7 cellular contexts compared by ENCODE assay signal in the genomic region with DNA sequence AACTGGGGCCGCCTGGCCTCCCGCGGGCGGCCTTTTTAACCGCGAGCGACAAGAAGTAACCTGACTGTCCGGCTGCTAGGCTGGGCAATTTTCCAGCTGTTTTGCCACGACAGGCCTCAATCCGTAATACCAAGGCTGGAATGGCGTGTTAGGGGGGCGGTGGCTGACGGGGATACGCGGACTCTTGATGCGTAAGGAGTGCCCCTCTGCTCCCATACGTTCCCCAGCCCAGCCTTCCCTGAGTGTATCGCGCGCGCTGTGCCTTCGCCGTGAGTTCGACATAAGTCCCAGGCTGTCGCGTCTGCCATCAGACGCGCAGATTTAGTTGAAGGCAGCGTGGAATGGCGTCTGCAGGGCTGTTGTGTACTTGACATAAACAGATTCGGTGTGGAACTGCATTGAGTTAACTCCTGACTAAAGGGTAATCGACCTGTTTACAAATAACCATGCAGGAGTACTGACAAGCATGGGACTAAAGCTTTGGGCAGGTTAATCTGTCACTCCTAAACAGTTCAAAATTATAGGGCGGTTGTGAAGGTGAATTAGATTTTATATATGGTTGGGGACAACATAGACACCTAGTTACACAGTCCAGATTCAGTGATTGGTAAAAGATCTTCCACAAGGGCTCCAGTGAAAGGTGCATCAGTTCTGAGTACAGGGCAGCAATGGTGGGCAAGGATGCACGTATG. TPM values are rescaled to one million over a fixed set of nuclear protein-coding genes. Genes with fewer than 3 reads are reported as not detected.
DNase-seq lines count a peak whose midpoint lies in the region; ATAC-seq and TF ChIP-seq lines count a peak whose summit lies in the region.

No MANE protein-coding gene starts in this region.

- H3K4me1 Mint-ChIP-seq in activated naive CD4-positive, alpha-beta T cell treated with anti-CD3 and anti-CD28 coated beads, Interleukin-2, amount 10 ng/mL, durations not matched to agents 7 days and 5 days: peaks cover 27% of the 10 kb centered on the region
- H3K4me1 Mint-ChIP-seq in CD14-positive monocyte: peaks cover 24% of the 10 kb centered on the region

- H2AFZ ChIP-seq in PC-3 (ENCODE audit: low read length) (no peak overlapping the region), parathyroid adenoma (peak overlapping the region; percentile 83)

- H3K4me3 Mint-ChIP-seq in activated naive CD4-positive, alpha-beta T cell treated with anti-CD3 and anti-CD28 coated beads, Interleukin-2, amount 10 ng/mL, durations not matched to agents 7 days and 5 days: no peak overlapping the region
- no peak overlapping the region for H3K4me3 Mint-ChIP-seq in CD14-positive monocyte

- CTCF ChIA-PET in PC-3 (lab: Charles Lee): interaction anchor here (1.6 kb wide), 1 partner anchor 135 kb away, joined by 14 read pairs; no protein-coding TSS in a partner anchor
- CTCF ChIA-PET in activated naive CD4-positive, alpha-beta T cell treated with anti-CD3 and anti-CD28 coated beads, Interleukin-2, amount 10 ng/mL, durations not matched to agents 7 days and 5 days (lab: Charles Lee): interaction anchor here (1.1 to 6.0 kb wide), 5 partner anchors 12 to 135 kb away, joined by 3 to 25 read pairs (median 4); no protein-coding TSS in a partner anchor

- no peak overlapping the region for H3K27ac Mint-ChIP-seq in activated naive CD4-positive, alpha-beta T cell treated with anti-CD3 and anti-CD28 coated beads, Interleukin-2, amount 10 ng/mL, durations not matched to agents 7 days and 5 days
- no peak overlapping the region for H3K27ac Mint-ChIP-seq in CD14-positive monocyte

- ATAC-seq in GM18511 (IDR thresholded peaks at IDR 0.05; ENCODE audit: unreplicated experiment) (peak; percentile 28), HG03159 (IDR thresholded peaks at IDR 0.05; ENCODE audit: unreplicated experiment) (peak; percentile 4), PC-3 (peak; percentile 11)

- H3K4me2 ChIP-seq in PC-3 (ENCODE audit: low read length) (peak overlapping the region; percentile 86), parathyroid adenoma (ENCODE audit: low read length) (peak overlapping the region; percentile 87)

- H4K20me1 ChIP-seq in PC-3 (ENCODE audit: low read length): 0 out of 2 replicates have a peak, but pooled peaks cover 4% of the 10 kb centered on the region

- H3K4me1 ChIP-seq in PC-3 (ENCODE audit: insufficient read depth, low read length) (peaks cover 15% of the 10 kb centered on the region), parathyroid adenoma (peaks cover 20% of the 10 kb centered on the region)

- TF ChIP-seq CTCF in PC-3 (conservative IDR thresholded peaks at IDR 0.05; ENCODE audit: low read depth, low read length): no peak
- TF ChIP-seq CTCF in parathyroid adenoma (IDR thresholded peaks at IDR 0.05): no peak
- no peak for TF ChIP-seq CTCF in CD14-positive monocyte (IDR thresholded peaks at IDR 0.05)

- H3K9me3 ChIP-seq in PC-3 (ENCODE audit: low read length) (no peaks in the 10 kb centered on the region), parathyroid adenoma (ENCODE audit: control insufficient read depth, low read length) (no peaks in the 10 kb centered on the region)

- H3K9me3 Mint-ChIP-seq in activated naive CD4-positive, alpha-beta T cell treated with anti-CD3 and anti-CD28 coated beads, Interleukin-2, amount 10 ng/mL, durations not matched to agents 7 days and 5 days: no peaks in the 10 kb centered on the region
- no peaks in the 10 kb centered on the region for H3K9me3 Mint-ChIP-seq in CD14-positive monocyte

- H3K27me3 ChIP-seq in PC-3 (ENCODE audit: low read length) (no peaks in the 10 kb centered on the region), parathyroid adenoma (ENCODE audit: control insufficient read depth, insufficient read depth, low read length) (no peaks in the 10 kb centered on the region)

- no TSS peak for BruUV-seq in PC-3 (replicated peaks; lab: Mats Ljungman, UMichigan)

- H3K36me3 Mint-ChIP-seq in activated naive CD4-positive, alpha-beta T cell treated with anti-CD3 and anti-CD28 coated beads, Interleukin-2, amount 10 ng/mL, durations not matched to agents 7 days and 5 days: peaks cover 22% of the 10 kb centered on the region
- H3K36me3 Mint-ChIP-seq in CD14-positive monocyte: peaks cover 12 to 19% of the 10 kb centered on the region in 2 donors

- intact Hi-C loops in PC-3 (cut with micrococcal nuclease) (loop anchor here (5.0 kb wide), 1 partner anchor 116 kb away; a partner anchor contains a TSS), CD14-positive monocyte (cut with micrococcal nuclease) (loop anchor here in 1 of 2 donors (5.0 kb wide), 3 partner anchors 36 to 136 kb away; a partner anchor contains a TSS)

- POLR2A ChIA-PET in PC-3 (lab: Charles Lee; ENCODE audit: unreplicated experiment): no interaction called here

- H3K4me3 ChIP-seq in PC-3 (ENCODE audit: low read length): peak overlapping the region; percentile 81
- peak overlapping the region; percentile 84 for H3K4me3 ChIP-seq in parathyroid adenoma (ENCODE audit: low read depth, low read length)

- H3K36me3 ChIP-seq in PC-3 (ENCODE audit: low read depth, low read length): peaks cover 10% of the 10 kb centered on the region
- no peaks in the 10 kb centered on the region for H3K36me3 ChIP-seq in parathyroid adenoma (ENCODE audit: control insufficient read depth, insufficient read depth, low read length)

- peaks cover 30% of the 10 kb centered on the region for H3F3A ChIP-seq in PC-3 (ENCODE audit: low read length, unreplicated experiment)

- H3K9me2 ChIP-seq in PC-3 (replicated peaks; ENCODE audit: low read length): no peaks in the 10 kb centered on the region

- no peaks in the 10 kb centered on the region for H3K27me3 Mint-ChIP-seq in activated naive CD4-positive, alpha-beta T cell treated with anti-CD3 and anti-CD28 coated beads, Interleukin-2, amount 10 ng/mL, durations not matched to agents 7 days and 5 days
- no peaks in the 10 kb centered on the region for H3K27me3 Mint-ChIP-seq in CD14-positive monocyte (ENCODE audit: low read depth in 3 of 3)

- H3K27ac ChIP-seq in PC-3 (ENCODE audit: low read length): peak overlapping the region; percentile 79
- H3K27ac ChIP-seq in parathyroid adenoma: peak overlapping the region; percentile 98

- peak; percentile 45 for DNase-seq in PC-3
- DNase-seq in activated naive CD4-positive, alpha-beta T cell treated with anti-CD3 and anti-CD28 coated beads, Interleukin-2, amount 10 ng/mL, durations not matched to agents 7 days and 5 days: peak; percentile 58
- DNase-seq in glomerular visceral epithelial cell (ENCODE audit: extremely low spot score): peak; percentile 62
- no peak for DNase-seq in CD14-positive monocyte (ENCODE audit: low spot score)

- H3K79me2 ChIP-seq in PC-3 (ENCODE audit: low read length) (peaks cover 13% of the 10 kb centered on the region), parathyroid adenoma (no peaks in the 10 kb centered on the region)

- H3K9ac ChIP-seq in PC-3 (ENCODE audit: low read length) (peak overlapping the region; percentile 97), parathyroid adenoma (peak overlapping the region; percentile 97)

RNA-seq across cellular contexts. Expression of a gene that starts 16.6 kb away (rescaled TPM):
- total RNA-seq in PC-3 (2014; rRNA removed): 13.5 and 17.9 TPM in 2 replicates
- 10 to 100 TPM; 11.0 to 13.7 TPM for polyA plus RNA-seq in CD14-positive monocyte
